In the genomic region with DNA sequence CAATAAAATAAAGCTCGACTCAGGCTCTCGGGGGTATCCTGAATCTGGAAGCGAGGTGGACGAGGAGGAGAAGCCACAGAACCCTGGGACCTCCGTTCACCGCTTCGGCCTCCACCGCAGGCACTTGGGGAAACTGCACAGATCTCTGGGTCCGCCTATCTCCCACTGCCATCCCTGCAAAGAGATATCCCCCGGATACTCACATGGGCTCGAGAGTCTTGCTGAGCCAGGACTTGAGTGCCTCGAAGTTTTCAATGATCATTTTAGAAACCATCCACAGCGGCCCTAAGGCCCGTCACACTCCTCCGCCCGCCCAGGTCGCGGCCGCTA, we compare ENCODE assay signal across 9 cellular contexts. TPM values are rescaled to one million over a fixed set of nuclear protein-coding genes. Genes with fewer than 3 reads are reported as not detected.
DNase-seq lines count a peak whose midpoint lies in the region; ATAC-seq and TF ChIP-seq lines count a peak whose summit lies in the region.
"Had no signal": no experiment of that assay in that cellular context is flagged by ENCODE, and none has a peak within 500 bp of the region (broad histone marks: within the 10 kb centered on the region; RNA-seq: fewer than 3 reads in every experiment).

No MANE protein-coding gene starts in this region.

- H3K4me1 ChIP-seq in BE2C: peaks cover 15% of the 10 kb centered on the region
- H3K4me1 ChIP-seq in adipocyte (ENCODE audit: control insufficient read depth, insufficient read depth, low read length): peaks cover 45% of the 10 kb centered on the region
- H3K4me1 ChIP-seq in tibial nerve: peaks cover 0 to 64% (median 43%) of the 10 kb centered on the region in 4 donors

- H3K9me3 ChIP-seq in BE2C: no peaks in the 10 kb centered on the region
- H3K9me3 ChIP-seq in adipocyte (ENCODE audit: control insufficient read depth, low read length): no peaks in the 10 kb centered on the region
- no peaks in the 10 kb centered on the region for H3K9me3 ChIP-seq in tibial nerve

- POLR2A ChIA-PET in naive thymus-derived CD8-positive, alpha-beta T cell (lab: Charles Lee): interaction anchor here (0.6 to 6.5 kb wide), 5 partner anchors 12 to 1708 kb away, joined by 3 to 107 read pairs (median 4); a partner anchor contains a TSS

- intact Hi-C loops in left colon (cut with DNase I, micrococcal nuclease): no loop called here

- H3K4me3 ChIP-seq in BE2C (ENCODE audit: low read depth, low read length) (peak overlapping the region; percentile 76), adipocyte (ENCODE audit: low read length) (peak overlapping the region; percentile 99), tibial nerve (peak overlapping the region; percentile 66 to 91 (median 74))

- no peak for TF ChIP-seq EP300 in tibial nerve (IDR thresholded peaks at IDR 0.05)

- DNase-seq in BE2C (no peak), adipocyte (ENCODE audit: low read depth) (no peak), left colon (no peak), tibial nerve (ENCODE audit: low spot score in 2 of 2) (peak in 1 of 2 donors; percentile 9), islet precursor cell (no peak)
- no peak for DNase-seq in naive thymus-derived CD8-positive, alpha-beta T cell

- peak overlapping the region; percentile 98 for H3K9ac ChIP-seq in adipocyte (ENCODE audit: low read length)

- peaks cover 27 to 40% (median 33%) of the 10 kb centered on the region in 4 donors for H3K4me1 Mint-ChIP-seq in naive thymus-derived CD8-positive, alpha-beta T cell

- H3K36me3 ChIP-seq in BE2C (peaks cover 10% of the 10 kb centered on the region), adipocyte (ENCODE audit: control insufficient read depth, insufficient read depth, low read length, severe bottlenecking) (no peaks in the 10 kb centered on the region), tibial nerve (no peaks in the 10 kb centered on the region)

- H3K27me3 ChIP-seq in BE2C: no peaks in the 10 kb centered on the region
- no peaks in the 10 kb centered on the region for H3K27me3 ChIP-seq in adipocyte (replicated peaks; ENCODE audit: control insufficient read depth, insufficient read depth, low read length)
- no peaks in the 10 kb centered on the region for H3K27me3 ChIP-seq in tibial nerve

- WGBS in tibial nerve, 2 donors: 0% methylated on average over 14 of the region's 19 CpGs

- H3K27me3 Mint-ChIP-seq in naive thymus-derived CD8-positive, alpha-beta T cell: no peaks in the 10 kb centered on the region
- H3K27me3 Mint-ChIP-seq: natural killer cell treated with Interleukin-12 subunit alpha and Interleukin-12 subunit beta and Interleukin-15 and Interleukin-18, amount 100 ng/mL, for 72 hours had no signal

- no peak overlapping the region for H3K27ac Mint-ChIP-seq in naive thymus-derived CD8-positive, alpha-beta T cell

- TF ChIP-seq CTCF in BE2C (IDR thresholded peaks at IDR 0.05; ENCODE audit: low read depth, low read length): no peak
- TF ChIP-seq CTCF in tibial nerve (IDR thresholded peaks at IDR 0.05): no peak

- H3K27ac ChIP-seq in tibial nerve: peak overlapping the region; percentile 88 to 97 (median 91)

- H3K9me3 Mint-ChIP-seq in naive thymus-derived CD8-positive, alpha-beta T cell: no peaks in the 10 kb centered on the region
- H3K9me3 Mint-ChIP-seq: natural killer cell treated with Interleukin-12 subunit alpha and Interleukin-12 subunit beta and Interleukin-15 and Interleukin-18, amount 100 ng/mL, for 72 hours had no signal

- no peak overlapping the region for H3K4me3 Mint-ChIP-seq in naive thymus-derived CD8-positive, alpha-beta T cell

- TF ChIP-seq POLR2A in tibial nerve (IDR thresholded peaks at IDR 0.05): no peak

- peaks cover 0 to 20% (median 2%) of the 10 kb centered on the region in 3 donors for H3K36me3 Mint-ChIP-seq in naive thymus-derived CD8-positive, alpha-beta T cell

- ATAC-seq in GM19395 (IDR thresholded peaks at IDR 0.05; ENCODE audit: unreplicated experiment) (peak; percentile 42), HG03439 (IDR thresholded peaks at IDR 0.05; ENCODE audit: unreplicated experiment) (peak; percentile 47), left colon (peak; percentile 0)
- no peak for ATAC-seq in naive thymus-derived CD8-positive, alpha-beta T cell

RNA-seq across cellular contexts. Expression of a gene that starts 0.6 kb away (rescaled TPM):
- polyA plus RNA-seq in BE2C (2012; ENCODE audit: insufficient read depth, insufficient read length, low read depth): 41.6 TPM
- total RNA-seq in left colon (10 to 100 TPM; 28.6 to 32.8 TPM), tibial nerve (10 to 100 TPM; 37.3 to 55.3 (median 43.3) TPM)
- total RNA-seq in naive thymus-derived CD8-positive, alpha-beta T cell: 100 to 1,000 TPM; 138 to 142 TPM
- polyA plus RNA-seq in naive thymus-derived CD8-positive, alpha-beta T cell: 10 to 100 TPM; 14.1 to 17.0 (median 16.1) TPM

Comparison
In these comparisons a context has a peak if more than half of its experiments do, and no peak if none do; other contexts are left out.
1. ATAC-seq: peak in GM19395 (single experiment), HG03439 (single experiment) and left colon (single experiment); none in naive thymus-derived CD8-positive, alpha-beta T cell (0 of 2).
2. Peak in every context shown above with its lines, with median percentiles within 50 percentile points of each other: H3K4me3 ChIP-seq.